Comparison of ENCODE assay signal across 14 cellular contexts in genomic region chr4:38080575-38080974, GRCh38.
"Had no signal": no experiment of that assay in that cellular context is flagged by ENCODE, and none has a peak within 500 bp of the region (broad histone marks: within the 10 kb centered on the region; RNA-seq: fewer than 3 reads in every experiment).

No MANE protein-coding gene starts in this region.

- H3K9me3 Mint-ChIP-seq: activated CD4-positive, alpha-beta T cell treated with anti-CD3 and anti-CD28 coated beads, Interleukin-2, amount 10 ng/mL, durations not matched to agents 24 days and 14 days; activated naive CD4-positive, alpha-beta T cell treated with anti-CD3 and anti-CD28 coated beads, Interleukin-2, amount 50 U/mL, for 24 hours; activated T-cell treated with anti-CD3 and anti-CD28 coated beads, Interleukin-2, amount 50 U/mL, for 4 hours; effector memory CD8-positive, alpha-beta T cell; stimulated activated naive CD8-positive, alpha-beta T cell treated with anti-CD3 and anti-CD28 coated beads, Interleukin-15, Interleukin-2, amounts not matched to agents 100 ng/mL and 50 ng/mL, for 24 hours; T-cell had no signal

- H3K27me3 ChIP-seq: ascending aorta, esophagus squamous epithelium, pancreas, upper lobe of left lung had no signal

- H3K27me3 Mint-ChIP-seq: activated CD4-positive, alpha-beta T cell treated with anti-CD3 and anti-CD28 coated beads, Interleukin-2, amount 10 ng/mL, durations not matched to agents 24 days and 14 days; activated naive CD4-positive, alpha-beta T cell treated with anti-CD3 and anti-CD28 coated beads, Interleukin-2, amount 50 U/mL, for 24 hours; effector memory CD8-positive, alpha-beta T cell; stimulated activated naive CD8-positive, alpha-beta T cell treated with anti-CD3 and anti-CD28 coated beads, Interleukin-15, Interleukin-2, amounts not matched to agents 100 ng/mL and 50 ng/mL, for 24 hours; T-cell had no signal

- H3K36me3 ChIP-seq: esophagus squamous epithelium, pancreas had no signal

- H3K27ac Mint-ChIP-seq: activated CD4-positive, alpha-beta T cell treated with anti-CD3 and anti-CD28 coated beads, Interleukin-2, amount 10 ng/mL, durations not matched to agents 24 days and 14 days; activated CD8-positive, alpha-beta T cell treated with anti-CD3 and anti-CD28 coated beads, Interleukin-2, amount 10 ng/mL, durations not matched to agents 7 days and 5 days; effector memory CD8-positive, alpha-beta T cell; stimulated activated naive CD8-positive, alpha-beta T cell treated with anti-CD3 and anti-CD28 coated beads, Interleukin-15, Interleukin-2, amounts not matched to agents 100 ng/mL and 50 ng/mL, for 24 hours; T-cell had no signal

- H3K27ac ChIP-seq: pancreas had no signal

- DNase-seq: activated CD4-positive, alpha-beta T cell treated with anti-CD3 and anti-CD28 coated beads, Interleukin-2, amount 10 ng/mL, durations not matched to agents 24 days and 14 days; activated CD8-positive, alpha-beta T cell treated with anti-CD3 and anti-CD28 coated beads, Interleukin-2, amount 10 ng/mL, durations not matched to agents 7 days and 5 days; activated effector memory CD4-positive, alpha-beta T cell treated with anti-CD3 and anti-CD28 coated beads, Interleukin-2, amount 50 U/mL, for 16 hours; activated T-cell treated with anti-CD3 and anti-CD28 coated beads, Interleukin-2, amount 50 U/mL, for 4 hours; effector memory CD8-positive, alpha-beta T cell; esophagus squamous epithelium; pancreas; stimulated activated CD4-positive, alpha-beta T cell treated with anti-CD3 and anti-CD28 coated beads, Interleukin-2, amount 100 ng/mL, for 24 hours; T-cell had no signal

- FAIRE-seq: pancreas had no signal

- H3K4me3 Mint-ChIP-seq: activated CD4-positive, alpha-beta T cell treated with anti-CD3 and anti-CD28 coated beads, Interleukin-2, amount 10 ng/mL, durations not matched to agents 24 days and 14 days; activated CD8-positive, alpha-beta T cell treated with anti-CD3 and anti-CD28 coated beads, Interleukin-2, amount 10 ng/mL, durations not matched to agents 7 days and 5 days; activated naive CD4-positive, alpha-beta T cell treated with anti-CD3 and anti-CD28 coated beads, Interleukin-2, amount 50 U/mL, for 24 hours; activated T-cell treated with anti-CD3 and anti-CD28 coated beads, Interleukin-2, amount 50 U/mL, for 4 hours; effector memory CD8-positive, alpha-beta T cell; stimulated activated naive CD8-positive, alpha-beta T cell treated with anti-CD3 and anti-CD28 coated beads, Interleukin-15, Interleukin-2, amounts not matched to agents 100 ng/mL and 50 ng/mL, for 24 hours; T-cell had no signal

- ATAC-seq: activated CD8-positive, alpha-beta T cell treated with anti-CD3 and anti-CD28 coated beads, Interleukin-2, amount 10 ng/mL, durations not matched to agents 7 days and 5 days; activated T-cell treated with anti-CD3 and anti-CD28 coated beads, Interleukin-2, amount 50 U/mL, for 4 hours; effector memory CD8-positive, alpha-beta T cell; SK-N-SH treated with all-trans-retinoic acid at 6 μM for 48 hours; T-cell had no signal

- H3K9me3 ChIP-seq: ascending aorta, esophagus squamous epithelium, pancreas, upper lobe of left lung had no signal

- H3K4me3 ChIP-seq: ascending aorta, esophagus squamous epithelium, pancreas, upper lobe of left lung had no signal
